1 cellular context compared by ENCODE assay signal in the genomic region with DNA sequence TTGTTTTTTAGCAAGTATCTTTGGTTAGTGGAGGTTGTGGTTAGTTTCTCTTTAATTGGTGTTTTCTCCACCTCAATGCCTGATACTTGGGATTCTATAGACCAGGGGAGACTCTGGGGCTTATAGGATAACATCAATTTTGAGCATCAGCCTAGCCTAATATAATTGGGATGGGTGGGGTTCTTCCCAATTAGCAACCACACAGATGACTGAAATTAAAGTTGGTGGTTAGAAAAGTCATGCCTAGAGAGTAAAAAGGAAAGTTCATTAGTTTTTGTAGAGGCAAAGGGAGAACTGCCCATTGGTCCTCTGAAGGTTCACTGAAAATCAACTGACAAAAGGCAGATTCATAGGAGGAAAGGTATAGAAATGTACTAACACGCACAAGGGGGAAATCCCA.
TF ChIP-seq lines count a peak whose summit lies in the region.

No MANE protein-coding gene starts in this region.

TF ChIP-seq in GM12878, 131 proteins besides CTCF, POLR2A, EP300 and RAD21 (continued from another document):
- peak; percentile 28; the same call in 1 of the 2 replicates for TF ChIP-seq RELB (IDR thresholded peaks at IDR 0.05; ENCODE audit: low read depth)
- TF ChIP-seq BACH1 (IDR thresholded peaks at IDR 0.05; ENCODE audit: borderline replicate concordance), result no peak
- no peak for TF ChIP-seq SREBF2 (IDR thresholded peaks at IDR 0.05; ENCODE audit: low read length)
- TF ChIP-seq DPF2 (IDR thresholded peaks at IDR 0.05), result peak; percentile 45; the same call in 1 of the 2 replicates
- peak; percentile 54; the same call in 1 of the 2 replicates for TF ChIP-seq RUNX3 (IDR thresholded peaks at IDR 0.05; ENCODE audit: low read length)
- TF ChIP-seq, protein P1, sequence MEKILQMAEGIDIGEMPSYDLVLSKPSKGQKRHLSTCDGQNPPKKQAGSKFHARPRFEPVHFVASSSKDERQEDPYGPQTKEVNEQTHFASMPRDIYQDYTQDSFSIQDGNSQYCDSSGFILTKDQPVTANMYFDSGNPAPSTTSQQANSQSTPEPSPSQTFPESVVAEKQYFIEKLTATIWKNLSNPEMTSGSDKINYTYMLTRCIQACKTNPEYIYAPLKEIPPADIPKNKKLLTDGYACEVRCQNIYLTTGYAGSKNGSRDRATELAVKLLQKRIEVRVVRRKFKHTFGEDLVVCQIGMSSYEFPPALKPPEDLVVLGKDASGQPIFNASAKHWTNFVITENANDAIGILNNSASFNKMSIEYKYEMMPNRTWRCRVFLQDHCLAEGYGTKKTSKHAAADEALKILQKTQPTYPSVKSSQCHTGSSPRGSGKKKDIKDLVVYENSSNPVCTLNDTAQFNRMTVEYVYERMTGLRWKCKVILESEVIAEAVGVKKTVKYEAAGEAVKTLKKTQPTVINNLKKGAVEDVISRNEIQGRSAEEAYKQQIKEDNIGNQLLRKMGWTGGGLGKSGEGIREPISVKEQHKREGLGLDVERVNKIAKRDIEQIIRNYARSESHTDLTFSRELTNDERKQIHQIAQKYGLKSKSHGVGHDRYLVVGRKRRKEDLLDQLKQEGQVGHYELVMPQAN (conservative IDR thresholded peaks at IDR 0.05), result no peak
- TF ChIP-seq TCF7 (IDR thresholded peaks at IDR 0.05; ENCODE audit: borderline replicate concordance), result no peak
- TF ChIP-seq ZNF274 (IDR thresholded peaks at IDR 0.05; ENCODE audit: insufficient read depth, insufficient read length), result no peak
- TF ChIP-seq CREB1 (IDR thresholded peaks at IDR 0.05; ENCODE audit: low read depth), result no peak
- TF ChIP-seq, protein P2, sequence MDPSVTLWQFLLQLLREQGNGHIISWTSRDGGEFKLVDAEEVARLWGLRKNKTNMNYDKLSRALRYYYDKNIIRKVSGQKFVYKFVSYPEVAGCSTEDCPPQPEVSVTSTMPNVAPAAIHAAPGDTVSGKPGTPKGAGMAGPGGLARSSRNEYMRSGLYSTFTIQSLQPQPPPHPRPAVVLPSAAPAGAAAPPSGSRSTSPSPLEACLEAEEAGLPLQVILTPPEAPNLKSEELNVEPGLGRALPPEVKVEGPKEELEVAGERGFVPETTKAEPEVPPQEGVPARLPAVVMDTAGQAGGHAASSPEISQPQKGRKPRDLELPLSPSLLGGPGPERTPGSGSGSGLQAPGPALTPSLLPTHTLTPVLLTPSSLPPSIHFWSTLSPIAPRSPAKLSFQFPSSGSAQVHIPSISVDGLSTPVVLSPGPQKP (IDR thresholded peaks at IDR 0.05; ENCODE audit: low read depth, low read length), result no peak
- TF ChIP-seq MEF2B (IDR thresholded peaks at IDR 0.05; ENCODE audit: partially characterized antibody, poor library complexity, severe bottlenecking), result no peak
- TF ChIP-seq RAD51 (IDR thresholded peaks at IDR 0.05), result no peak
- TF ChIP-seq MTA2 (IDR thresholded peaks at IDR 0.05; ENCODE audit: low read depth), result peak; percentile 92
- TF ChIP-seq, protein P3, sequence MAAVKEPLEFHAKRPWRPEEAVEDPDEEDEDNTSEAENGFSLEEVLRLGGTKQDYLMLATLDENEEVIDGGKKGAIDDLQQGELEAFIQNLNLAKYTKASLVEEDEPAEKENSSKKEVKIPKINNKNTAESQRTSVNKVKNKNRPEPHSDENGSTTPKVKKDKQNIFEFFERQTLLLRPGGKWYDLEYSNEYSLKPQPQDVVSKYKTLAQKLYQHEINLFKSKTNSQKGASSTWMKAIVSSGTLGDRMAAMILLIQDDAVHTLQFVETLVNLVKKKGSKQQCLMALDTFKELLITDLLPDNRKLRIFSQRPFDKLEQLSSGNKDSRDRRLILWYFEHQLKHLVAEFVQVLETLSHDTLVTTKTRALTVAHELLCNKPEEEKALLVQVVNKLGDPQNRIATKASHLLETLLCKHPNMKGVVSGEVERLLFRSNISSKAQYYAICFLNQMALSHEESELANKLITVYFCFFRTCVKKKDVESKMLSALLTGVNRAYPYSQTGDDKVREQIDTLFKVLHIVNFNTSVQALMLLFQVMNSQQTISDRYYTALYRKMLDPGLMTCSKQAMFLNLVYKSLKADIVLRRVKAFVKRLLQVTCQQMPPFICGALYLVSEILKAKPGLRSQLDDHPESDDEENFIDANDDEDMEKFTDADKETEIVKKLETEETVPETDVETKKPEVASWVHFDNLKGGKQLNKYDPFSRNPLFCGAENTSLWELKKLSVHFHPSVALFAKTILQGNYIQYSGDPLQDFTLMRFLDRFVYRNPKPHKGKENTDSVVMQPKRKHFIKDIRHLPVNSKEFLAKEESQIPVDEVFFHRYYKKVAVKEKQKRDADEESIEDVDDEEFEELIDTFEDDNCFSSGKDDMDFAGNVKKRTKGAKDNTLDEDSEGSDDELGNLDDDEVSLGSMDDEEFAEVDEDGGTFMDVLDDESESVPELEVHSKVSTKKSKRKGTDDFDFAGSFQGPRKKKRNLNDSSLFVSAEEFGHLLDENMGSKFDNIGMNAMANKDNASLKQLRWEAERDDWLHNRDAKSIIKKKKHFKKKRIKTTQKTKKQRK (IDR thresholded peaks at IDR 0.05; ENCODE audit: low read depth, low read length), result no peak
- TF ChIP-seq CEBPB (IDR thresholded peaks at IDR 0.05; ENCODE audit: borderline replicate concordance in 1 of 2, low read depth in 2 of 2, low read length in 2 of 2), result no peak
- TF ChIP-seq SMARCA5 (IDR thresholded peaks at IDR 0.05), result no peak
- no peak for TF ChIP-seq E4F1 (IDR thresholded peaks at IDR 0.05; ENCODE audit: borderline replicate concordance, partially characterized antibody)
- peak; percentile 30; the same call in 1 of the 2 replicates for TF ChIP-seq ATF7 (IDR thresholded peaks at IDR 0.05; ENCODE audit: low read depth)
- TF ChIP-seq JUND (IDR thresholded peaks at IDR 0.05; ENCODE audit: low read depth, low read length), result no peak
TF ChIP-seq in GM12878: peak in this region for 8.
